In the genomic region with DNA sequence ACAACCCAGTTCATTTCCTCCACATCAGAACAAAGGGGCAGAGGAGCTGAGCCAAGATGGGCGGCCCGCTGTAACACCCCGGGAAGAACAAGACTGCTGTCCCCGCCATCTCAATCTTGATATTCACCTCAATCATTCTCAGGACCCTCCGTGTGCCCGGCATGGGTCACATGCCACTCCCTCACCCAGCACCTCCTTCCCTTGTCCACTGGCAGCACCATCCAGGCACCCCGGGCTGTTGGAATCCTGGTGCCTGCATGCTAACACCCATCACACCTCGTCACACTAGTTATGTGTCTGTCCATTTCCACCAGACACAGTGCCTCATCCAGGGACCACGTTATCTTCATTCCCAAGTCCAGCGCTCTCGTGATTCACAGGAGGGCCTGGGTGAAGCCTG, we compare ENCODE assay signal across 23 cellular contexts. TPM values are rescaled to one million over a fixed set of nuclear protein-coding genes. Genes with fewer than 3 reads are reported as not detected.
"Had no signal": no experiment of that assay in that cellular context is flagged by ENCODE, and none has a peak within 500 bp of the region (broad histone marks: within the 10 kb centered on the region; RNA-seq: fewer than 3 reads in every experiment).

No MANE protein-coding gene starts in this region.

- DNase-seq: glutamatergic neuron; heart left ventricle; islet precursor cell; left ventricle myocardium inferior; midbrain; mucosa of descending colon; naive thymus-derived CD8-positive, alpha-beta T cell; pancreas; right lobe of liver; stimulated activated CD4-positive, alpha-beta T cell treated with anti-CD3 and anti-CD28 coated beads, Interleukin-4, amount 100 ng/mL, for 24 hours; stimulated activated naive CD4-positive, alpha-beta T cell treated with Interleukin-2 at 50 U/mL for 16 hours; stimulated activated naive CD8-positive, alpha-beta T cell treated with anti-CD3 and anti-CD28 coated beads, Interleukin-15, amount 100 ng/mL, for 72 hours; substantia nigra had no signal

- FAIRE-seq: pancreas had no signal

- H3K36me3 ChIP-seq: heart left ventricle, left ventricle myocardium inferior, pancreas, right atrium auricular region, right lobe of liver, tibial nerve, vagina had no signal

- H3K9me3 ChIP-seq: heart left ventricle, left ventricle myocardium inferior, mucosa of descending colon, pancreas, right atrium auricular region, right lobe of liver, tibial nerve, vagina had no signal

- H3K27me3 ChIP-seq: pancreas, right atrium auricular region, right lobe of liver, vagina had no signal

- H3K27ac ChIP-seq: heart left ventricle, left ventricle myocardium inferior, pancreas, right atrium auricular region, right lobe of liver, tibial nerve, vagina had no signal

- H3K4me3 ChIP-seq: heart left ventricle, left ventricle myocardium inferior, lung, mucosa of descending colon, pancreas, right atrium auricular region, right lobe of liver, tibial nerve, vagina had no signal

- ATAC-seq: heart left ventricle; mucosa of descending colon; naive thymus-derived CD8-positive, alpha-beta T cell; pancreas; right lobe of liver; stimulated activated naive CD8-positive, alpha-beta T cell treated with anti-CD3 and anti-CD28 coated beads, Interleukin-15, amount 100 ng/mL, for 72 hours had no signal

- H3K36me3 Mint-ChIP-seq: naive thymus-derived CD8-positive, alpha-beta T cell; stimulated activated effector memory CD8-positive, alpha-beta T cell treated with anti-CD3 and anti-CD28 coated beads, Interleukin-12 subunit alpha, Interleukin-12 subunit beta, amount 100 ng/mL, for 72 hours; type B pancreatic cell had no signal

- H3K27ac Mint-ChIP-seq: naive thymus-derived CD8-positive, alpha-beta T cell; nephron; stimulated activated effector memory CD8-positive, alpha-beta T cell treated with anti-CD3 and anti-CD28 coated beads, Interleukin-12 subunit alpha, Interleukin-12 subunit beta, amount 100 ng/mL, for 72 hours; stimulated activated naive CD8-positive, alpha-beta T cell treated with anti-CD3 and anti-CD28 coated beads, Interleukin-15, amount 100 ng/mL, for 72 hours; type B pancreatic cell had no signal

- H3K4me3 Mint-ChIP-seq: naive thymus-derived CD8-positive, alpha-beta T cell; nephron; neural crest cell; stimulated activated effector memory CD8-positive, alpha-beta T cell treated with anti-CD3 and anti-CD28 coated beads, Interleukin-12 subunit alpha, Interleukin-12 subunit beta, amount 100 ng/mL, for 72 hours; stimulated activated naive CD8-positive, alpha-beta T cell treated with anti-CD3 and anti-CD28 coated beads, Interleukin-15, amount 100 ng/mL, for 72 hours; type B pancreatic cell had no signal

- H3K4me1 Mint-ChIP-seq: naive thymus-derived CD8-positive, alpha-beta T cell; nephron; neural crest cell; stimulated activated effector memory CD8-positive, alpha-beta T cell treated with anti-CD3 and anti-CD28 coated beads, Interleukin-12 subunit alpha, Interleukin-12 subunit beta, amount 100 ng/mL, for 72 hours; stimulated activated naive CD8-positive, alpha-beta T cell treated with anti-CD3 and anti-CD28 coated beads, Interleukin-15, amount 100 ng/mL, for 72 hours had no signal

- H3K4me1 ChIP-seq: heart left ventricle, left ventricle myocardium inferior, pancreas, right atrium auricular region, right lobe of liver, tibial nerve, vagina had no signal

- H3K9me3 Mint-ChIP-seq: naive thymus-derived CD8-positive, alpha-beta T cell; nephron; neural crest cell; stimulated activated effector memory CD8-positive, alpha-beta T cell treated with anti-CD3 and anti-CD28 coated beads, Interleukin-12 subunit alpha, Interleukin-12 subunit beta, amount 100 ng/mL, for 72 hours; stimulated activated naive CD8-positive, alpha-beta T cell treated with anti-CD3 and anti-CD28 coated beads, Interleukin-15, amount 100 ng/mL, for 72 hours; type B pancreatic cell had no signal

RNA-seq across cellular contexts. Expression of a gene that starts 16.7 kb away (rescaled TPM):
- total RNA-seq: heart left ventricle; left ventricle myocardium inferior; mesenteric fat pad; naive thymus-derived CD8-positive, alpha-beta T cell; right atrium auricular region; right lobe of liver; ureter had no signal
- polyA plus RNA-seq: naive thymus-derived CD8-positive, alpha-beta T cell had no signal
